Comparison of ENCODE assay signal across 1 cellular context in genomic region chr21:43036889-43037288, GRCh38. TPM values are rescaled to one million over a fixed set of nuclear protein-coding genes. Genes with fewer than 3 reads are reported as not detected.
"Had no signal": no experiment of that assay in that cellular context is flagged by ENCODE, and none has a peak within 500 bp of the region (broad histone marks: within the 10 kb centered on the region; RNA-seq: fewer than 3 reads in every experiment).

No MANE protein-coding gene starts in this region.

RNA-seq across cellular contexts. Expression of gene CBS, which starts 38.7 kb away (rescaled TPM):
- polyA plus RNA-seq: immature natural killer cell had no signal
